ENCODE assay signal across 13 cellular contexts in the genomic region with DNA sequence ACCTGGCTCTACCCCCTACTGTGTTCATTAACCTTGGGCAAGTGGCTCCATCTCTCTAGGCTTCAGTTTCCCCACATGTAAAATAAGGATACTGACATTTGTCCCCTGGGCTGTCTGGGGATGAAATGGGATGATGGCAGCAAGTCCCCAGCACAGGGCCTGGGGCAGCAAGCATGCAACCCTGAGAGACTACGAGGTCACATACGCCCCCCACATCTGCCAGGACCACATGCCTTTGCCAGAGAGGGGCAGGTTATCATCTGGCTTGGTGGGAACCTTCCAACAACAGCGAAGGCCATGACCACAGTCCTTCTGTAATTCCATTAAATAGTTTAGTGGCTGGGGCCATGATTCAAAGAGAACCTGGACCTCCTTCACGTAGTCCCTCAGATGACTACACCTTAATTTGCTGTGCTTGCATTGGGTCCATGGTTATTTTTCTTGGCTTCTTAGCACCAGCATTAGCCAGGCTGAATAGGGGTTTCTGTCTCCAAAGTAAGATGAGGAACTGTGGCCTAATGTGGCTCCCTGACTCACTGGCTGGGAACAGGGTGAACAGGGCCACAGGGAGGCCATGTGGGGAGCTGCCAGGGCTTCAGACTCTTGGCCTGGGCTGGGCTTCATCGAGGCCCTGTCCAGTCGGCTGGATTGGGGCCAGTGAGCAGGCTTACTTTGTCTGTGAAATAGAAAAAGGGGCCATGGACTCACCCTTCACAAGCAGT.
DNase-seq lines count a peak whose midpoint lies in the region; ATAC-seq and TF ChIP-seq lines count a peak whose summit lies in the region.
"Had no signal": no experiment of that assay in that cellular context is flagged by ENCODE, and none has a peak within 500 bp of the region (broad histone marks: within the 10 kb centered on the region; RNA-seq: fewer than 3 reads in every experiment).

No MANE protein-coding gene starts in this region.

- no peak overlapping the region for H3K18ac ChIP-seq in IMR-90 (ENCODE audit: low read depth, low read length)

- H3K9me3 ChIP-seq in IMR-90 (ENCODE audit: control insufficient read depth, insufficient read depth, low read length), result peaks cover 3% of the 10 kb centered on the region; the same call in 1 of the 2 replicates
- H3K9me3 ChIP-seq in colonic mucosa, result no peaks in the 10 kb centered on the region
- H3K9me3 ChIP-seq in skeletal muscle tissue (ENCODE audit: control insufficient read depth in 3 of 3, low read length in 3 of 3), result no peaks in the 10 kb centered on the region
- H3K9me3 ChIP-seq: SJCRH30 had no signal

- DNase-seq in IMR-90, result no peak
- DNase-seq in colonic mucosa, result peak; percentile 28
- DNase-seq in left kidney (ENCODE audit: low read depth, low spot score), result peak; percentile 70
- no peak for DNase-seq in stimulated activated CD4-positive, alpha-beta T cell treated with anti-CD3 and anti-CD28 coated beads, Interleukin-4, amount 100 ng/mL, for 4 hours
- DNase-seq in activated CD8-positive, alpha-beta T cell treated with anti-CD3 and anti-CD28 coated beads for 36 hours, result no peak
- no peak for DNase-seq in SHP77 treated with DMSO at 0.1 percent for 48 hours (lab: John Stamatoyannopoulos, UW)
- DNase-seq: activated effector memory CD4-positive, alpha-beta T cell treated with anti-CD3 and anti-CD28 coated beads, Interleukin-2, amount 50 U/mL, for 16 hours; NCI-H1417; SJCRH30; stimulated activated naive CD4-positive, alpha-beta T cell had no signal

- ATAC-seq in IMR-90 (ENCODE audit: low read depth) (no peak), SK-N-SH treated with all-trans-retinoic acid at 6 μM for 48 hours (no peak; the same call in 2 of the 3 replicates)
- no peak for ATAC-seq in activated CD8-positive, alpha-beta T cell treated with anti-CD3 and anti-CD28 coated beads for 36 hours

- TF ChIP-seq CTCF in IMR-90 (conservative IDR thresholded peaks at IDR 0.05; ENCODE audit: low read depth, low read length), result no peak
- TF ChIP-seq CTCF in colonic mucosa (IDR thresholded peaks at IDR 0.05), result no peak
- no peak for TF ChIP-seq CTCF in activated CD8-positive, alpha-beta T cell treated with anti-CD3 and anti-CD28 coated beads for 36 hours (IDR thresholded peaks at IDR 0.05)

- H4K91ac ChIP-seq in IMR-90 (ENCODE audit: insufficient read depth, low read depth, low read length), result no peak overlapping the region

- peaks cover 2% of the 10 kb centered on the region for H3K36me3 Mint-ChIP-seq in activated CD8-positive, alpha-beta T cell treated with anti-CD3 and anti-CD28 coated beads for 36 hours (ENCODE audit: low read depth)

- H3K9me1 ChIP-seq in IMR-90 (ENCODE audit: insufficient read depth, low read length), result peaks cover 6% of the 10 kb centered on the region; the same call in 1 of the 2 replicates

- POLR2A ChIA-PET in IMR-90 (lab: Charles Lee; ENCODE audit: unreplicated experiment), result no interaction called here
- POLR2A ChIA-PET in activated CD8-positive, alpha-beta T cell treated with anti-CD3 and anti-CD28 coated beads for 36 hours (lab: Charles Lee), result no interaction called here

- peaks cover 3% of the 10 kb centered on the region; the same call in 1 of the 2 replicates for H3K4me1 ChIP-seq in IMR-90 (ENCODE audit: control insufficient read depth, insufficient read depth, low read length)
- no peaks in the 10 kb centered on the region for H3K4me1 ChIP-seq in colonic mucosa
- H3K4me1 ChIP-seq in skeletal muscle tissue (ENCODE audit: control insufficient read depth in 3 of 3, insufficient read depth in 3 of 3, low read length in 3 of 3), result peaks cover 24 to 27% (median 24%) of the 10 kb centered on the region in 3 donors
- H3K4me1 ChIP-seq: SJCRH30 had no signal

- H2BK120ac ChIP-seq in IMR-90 (ENCODE audit: low read depth, low read length), result no peak overlapping the region

- H3K4me3 ChIP-seq in IMR-90 (ENCODE audit: insufficient read depth, low read depth, low read length) (no peak overlapping the region), colonic mucosa (no peak overlapping the region), skeletal muscle tissue (ENCODE audit: low read length in 3 of 3) (peak overlapping the region; percentile 8 to 45 (median 33))
- H3K4me3 ChIP-seq: SJCRH30 had no signal

- intact Hi-C loops in IMR-90 (cut with micrococcal nuclease), result no loop called here
- intact Hi-C loops in colonic mucosa (cut with DNase I), result no loop called here
- intact Hi-C loops in activated CD8-positive, alpha-beta T cell treated with anti-CD3 and anti-CD28 coated beads for 36 hours (cut with micrococcal nuclease), result no loop called here

- in situ Hi-C loops in IMR-90 (cut with MboI; ENCODE audit: low sequenced_read_pairs), result no loop called here

- H3K56ac ChIP-seq in IMR-90 (ENCODE audit: extremely low read depth, insufficient read depth, low read length), result no peak overlapping the region

- no peaks in the 10 kb centered on the region for H3K27me3 ChIP-seq in IMR-90 (ENCODE audit: control insufficient read depth, insufficient read depth, low read length)
- H3K27me3 ChIP-seq in colonic mucosa, result no peaks in the 10 kb centered on the region
- H3K27me3 ChIP-seq in skeletal muscle tissue (ENCODE audit: control insufficient read depth in 3 of 3, insufficient read depth in 3 of 3, low read length in 3 of 3), result no peaks in the 10 kb centered on the region

- H4K20me1 ChIP-seq in IMR-90 (ENCODE audit: insufficient read depth, low read length), result no peaks in the 10 kb centered on the region; the same call in 1 of the 2 replicates

- BruUV-seq in IMR-90 (replicated peaks; lab: Mats Ljungman, UMichigan), result no TSS peak

- no peak overlapping the region for H3K14ac ChIP-seq in IMR-90 (replicated peaks; ENCODE audit: low read depth, low read length)

- no peak overlapping the region for H2BK5ac ChIP-seq in IMR-90 (ENCODE audit: low read depth, low read length, poor library complexity, severe bottlenecking)

- H3K23ac ChIP-seq in IMR-90 (ENCODE audit: low read depth, low read length), result no peak overlapping the region

- H2BK20ac ChIP-seq in IMR-90 (ENCODE audit: low read depth, low read length), result no peak overlapping the region

- TF ChIP-seq POLR2A in IMR-90 (IDR thresholded peaks at IDR 0.05; ENCODE audit: low read depth, low read length), result no peak

- H3K36me3 ChIP-seq in IMR-90 (ENCODE audit: control insufficient read depth, insufficient read depth, low read length) (peaks cover 4% of the 10 kb centered on the region; the same call in 1 of the 2 replicates), colonic mucosa (no peaks in the 10 kb centered on the region), skeletal muscle tissue (ENCODE audit: control insufficient read depth in 3 of 3, insufficient read depth in 3 of 3, low read length in 3 of 3) (no peaks in the 10 kb centered on the region)
- H3K36me3 ChIP-seq: SJCRH30 had no signal

- dilution Hi-C loops in IMR-90 (cut with HindIII; ENCODE audit: low sequenced_read_pairs, unreplicated experiment), result no loop called here

- peak overlapping the region; percentile 62 for H2AK9ac ChIP-seq in IMR-90 (replicated peaks; ENCODE audit: low read depth, low read length, poor library complexity)

- no peak overlapping the region for H2BK15ac ChIP-seq in IMR-90 (ENCODE audit: low read depth, low read length)

- no peak for TF ChIP-seq RAD21 in IMR-90 (IDR thresholded peaks at IDR 0.05; ENCODE audit: low read length)

- H3K9me3 Mint-ChIP-seq in activated CD8-positive, alpha-beta T cell treated with anti-CD3 and anti-CD28 coated beads for 36 hours, result peaks cover 2% of the 10 kb centered on the region
- H3K9me3 Mint-ChIP-seq: IgD-negative memory B cell had no signal

- H2AFZ ChIP-seq in IMR-90 (replicated peaks; ENCODE audit: low read length, poor library complexity), result no peak overlapping the region

- H3K27ac ChIP-seq in IMR-90 (ENCODE audit: insufficient read depth, low read length), result no peak overlapping the region
- H3K27ac ChIP-seq in colonic mucosa, result no peak overlapping the region
- peak overlapping the region; percentile 60 for H3K27ac ChIP-seq in skeletal muscle tissue (ENCODE audit: low read depth, low read length)
- H3K27ac ChIP-seq: SJCRH30 had no signal

- no peak overlapping the region for H3K9ac ChIP-seq in IMR-90 (ENCODE audit: low read depth, low read length)
- H3K9ac ChIP-seq in colonic mucosa (ENCODE audit: low read depth in 2 of 2, low read length in 2 of 2), result no peak overlapping the region
- peak overlapping the region in 2 of 3 donors; percentile 1 to 51 for H3K9ac ChIP-seq in skeletal muscle tissue (ENCODE audit: low read depth in 1 of 3, low read length in 3 of 3)

- CTCF ChIA-PET in IMR-90 (lab: Yijun Ruan, JAX), result no interaction called here
- CTCF ChIA-PET in activated CD8-positive, alpha-beta T cell treated with anti-CD3 and anti-CD28 coated beads for 36 hours (lab: Charles Lee), result no interaction called here

- WGBS in IMR-90 (ENCODE audit: extremely low coverage in 2 of 2, insufficient read length in 1 of 2), 2 experiments, result 100% methylated on average over 2 of the region's 6 CpGs; no CpG with 5 or more reads in 1 of the 2 experiments

- H3K4me1 Mint-ChIP-seq in activated CD8-positive, alpha-beta T cell treated with anti-CD3 and anti-CD28 coated beads for 36 hours (ENCODE audit: low read depth), result no peaks in the 10 kb centered on the region

- H4K5ac ChIP-seq in IMR-90 (ENCODE audit: low read depth, low read length), result no peak overlapping the region

- H3K4me3 Mint-ChIP-seq in activated CD8-positive, alpha-beta T cell treated with anti-CD3 and anti-CD28 coated beads for 36 hours, result no peak overlapping the region
- H3K4me3 Mint-ChIP-seq: IgD-negative memory B cell had no signal

- H3K27ac Mint-ChIP-seq in activated CD8-positive, alpha-beta T cell treated with anti-CD3 and anti-CD28 coated beads for 36 hours, result no peak overlapping the region

- H3K79me1 ChIP-seq in IMR-90 (ENCODE audit: low read depth in 1 of 2, low read length in 2 of 2), result no peaks in the 10 kb centered on the region

- no peak overlapping the region for H3K4ac ChIP-seq in IMR-90 (ENCODE audit: low read depth, low read length)

- no peak overlapping the region for H3K4me2 ChIP-seq in IMR-90 (ENCODE audit: low read depth, low read length)

- H2AK5ac ChIP-seq in IMR-90 (ENCODE audit: low read depth, low read length), result no peak overlapping the region

- no peaks in the 10 kb centered on the region for H3K27me3 Mint-ChIP-seq in activated CD8-positive, alpha-beta T cell treated with anti-CD3 and anti-CD28 coated beads for 36 hours
- H3K27me3 Mint-ChIP-seq: IgD-negative memory B cell had no signal

- no peak overlapping the region for H4K8ac ChIP-seq in IMR-90 (ENCODE audit: low read depth in 2 of 2, low read length in 2 of 2)

TF ChIP-seq in IMR-90, 13 proteins besides CTCF, POLR2A, EP300 and RAD21 (continues in another document):
- no peak for TF ChIP-seq BHLHE40 (IDR thresholded peaks at IDR 0.05; ENCODE audit: low read depth, low read length)
- no peak for TF ChIP-seq MXI1 (IDR thresholded peaks at IDR 0.05; ENCODE audit: borderline replicate concordance, low read depth, low read length)
- no peak for TF ChIP-seq NFE2L2 (IDR thresholded peaks at IDR 0.05; ENCODE audit: low read depth, low read length)

TF ChIP-seq in SK-N-SH treated with all-trans-retinoic acid at 6 μM for 48 hours, 23 proteins besides CTCF, POLR2A, EP300 and RAD21:
- TF ChIP-seq ZFP3 (CRISPR knock-in tag; IDR thresholded peaks at IDR 0.05), result no peak

Comparison
In these comparisons a context has a peak if more than half of its experiments do, and no peak if none do; other contexts are left out.
1. DNase-seq: peak in colonic mucosa (single experiment) and left kidney (single experiment); none in IMR-90 (single experiment), stimulated activated CD4-positive, alpha-beta T cell treated with anti-CD3 and anti-CD28 coated beads, Interleukin-4, amount 100 ng/mL, for 4 hours (0 of 2), activated CD8-positive, alpha-beta T cell treated with anti-CD3 and anti-CD28 coated beads for 36 hours (single experiment) and SHP77 treated with DMSO at 0.1 percent for 48 hours (single experiment).
2. H3K4me3 ChIP-seq: peak in skeletal muscle tissue (3 of 3); none in IMR-90 (single experiment) and colonic mucosa (single experiment).
3. H3K9ac ChIP-seq: peak in skeletal muscle tissue (2 of 3); none in IMR-90 (single experiment) and colonic mucosa (0 of 2).